ENCODE assay signal across 13 cellular contexts in the genomic region with DNA sequence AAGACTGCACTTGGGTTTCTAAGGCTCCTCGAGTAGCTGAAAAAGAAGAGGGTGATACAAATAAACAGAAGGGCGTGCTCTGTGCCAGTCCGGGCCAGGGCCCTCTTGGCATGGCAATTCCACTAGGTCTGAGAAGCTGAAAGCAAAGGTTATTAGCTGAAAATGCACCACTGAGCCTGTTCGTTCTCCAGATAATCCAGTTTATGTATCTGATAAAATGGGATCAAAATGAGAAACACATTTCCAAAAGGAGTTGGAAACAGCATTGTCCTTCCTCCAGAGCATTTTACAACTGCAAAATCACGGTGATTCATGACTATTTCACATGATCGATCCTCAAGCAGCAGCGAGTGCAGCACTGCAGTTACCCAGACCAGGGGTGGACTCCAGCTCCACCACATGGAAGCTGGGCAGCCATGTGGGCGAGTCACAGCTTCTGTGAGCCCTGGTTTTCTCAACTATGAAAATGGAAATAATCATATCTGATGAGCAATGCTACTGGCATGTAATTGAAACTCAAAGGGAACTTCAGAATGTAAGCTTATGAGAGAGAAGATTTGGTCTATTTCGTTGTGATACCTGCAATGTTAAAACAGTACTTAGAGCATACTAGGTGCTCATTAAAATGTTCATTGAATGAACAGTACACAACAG.
A peak's percentile ranks its signal among the peaks of the same experiment; 100 is the strongest.
DNase-seq lines count a peak whose midpoint lies in the region; ATAC-seq and TF ChIP-seq lines count a peak whose summit lies in the region.
"Had no signal": no experiment of that assay in that cellular context is flagged by ENCODE, and none has a peak within 500 bp of the region (broad histone marks: within the 10 kb centered on the region; RNA-seq: fewer than 3 reads in every experiment).

No MANE protein-coding gene starts in this region.

- H3K4me3 ChIP-seq in AG04449 (ENCODE audit: low read depth, low read length), result no peak overlapping the region

- POLR2A ChIA-PET in AG04449 (lab: Yijun Ruan, JAX), result interaction anchor here (1.0 to 2.1 kb wide), 3 partner anchors 11 to 47 kb away, joined by 3 to 20 read pairs (median 4); no protein-coding TSS in a partner anchor

- peaks cover 14% of the 10 kb centered on the region for H3K27me3 Mint-ChIP-seq in HFFc6 (ENCODE audit: insufficient read depth)
- H3K27me3 Mint-ChIP-seq in activated CD8-positive, alpha-beta memory T cell treated with anti-CD3 and anti-CD28 coated beads, Interleukin-2, amount 10 ng/mL, durations not matched to agents 7 days and 5 days, result no peaks in the 10 kb centered on the region

- H3K27ac Mint-ChIP-seq in HFFc6, result peak overlapping the region; percentile 75
- no peak overlapping the region for H3K27ac Mint-ChIP-seq in activated CD8-positive, alpha-beta memory T cell treated with anti-CD3 and anti-CD28 coated beads, Interleukin-2, amount 10 ng/mL, durations not matched to agents 7 days and 5 days
- H3K27ac Mint-ChIP-seq: memory B cell had no signal

- DNase-seq in AG04449 (ENCODE audit: low read depth, low spot score) (peak; percentile 44), HFFc6 (peak; percentile 65), astrocyte of the hippocampus (ENCODE audit: low read depth, low spot score) (peak; percentile 18), glomerular visceral epithelial cell (ENCODE audit: extremely low spot score) (peak; percentile 34), hippocampal formation (lab: John Stamatoyannopoulos, UW) (no peak)
- DNase-seq in activated CD8-positive, alpha-beta memory T cell treated with anti-CD3 and anti-CD28 coated beads, Interleukin-2, amount 10 ng/mL, durations not matched to agents 7 days and 5 days, result no peak
- no peak for DNase-seq in activated CD4-positive, alpha-beta T cell treated with anti-CD3 and anti-CD28 coated beads for 4 hours
- DNase-seq: ACHN; activated naive CD4-positive, alpha-beta T cell; cerebellar nuclear complex; nucleus accumbens had no signal

- peak overlapping the region; percentile 49 for H3K4me3 Mint-ChIP-seq in HFFc6
- H3K4me3 Mint-ChIP-seq in activated CD8-positive, alpha-beta memory T cell treated with anti-CD3 and anti-CD28 coated beads, Interleukin-2, amount 10 ng/mL, durations not matched to agents 7 days and 5 days, result no peak overlapping the region
- H3K4me3 Mint-ChIP-seq: memory B cell had no signal

- no peaks in the 10 kb centered on the region for H3K9me3 Mint-ChIP-seq in HFFc6
- H3K9me3 Mint-ChIP-seq in activated CD8-positive, alpha-beta memory T cell treated with anti-CD3 and anti-CD28 coated beads, Interleukin-2, amount 10 ng/mL, durations not matched to agents 7 days and 5 days (ENCODE audit: low read depth), result no peaks in the 10 kb centered on the region

- H3K36me3 Mint-ChIP-seq in HFFc6 (ENCODE audit: low read depth), result no peaks in the 10 kb centered on the region
- H3K36me3 Mint-ChIP-seq in activated CD8-positive, alpha-beta memory T cell treated with anti-CD3 and anti-CD28 coated beads, Interleukin-2, amount 10 ng/mL, durations not matched to agents 7 days and 5 days, result no peaks in the 10 kb centered on the region

- CTCF ChIA-PET in AG04449 (lab: Yijun Ruan, JAX), result interaction anchor here (0.6 to 1.7 kb wide), 7 partner anchors 20 to 299 kb away, joined by 3 to 5 read pairs (median 3); no protein-coding TSS in a partner anchor
- CTCF ChIA-PET in activated CD8-positive, alpha-beta memory T cell treated with anti-CD3 and anti-CD28 coated beads, Interleukin-2, amount 10 ng/mL, durations not matched to agents 7 days and 5 days (lab: Charles Lee), result no interaction called here

- peaks cover 36% of the 10 kb centered on the region for H3K4me1 Mint-ChIP-seq in HFFc6 (ENCODE audit: low read depth)
- H3K4me1 Mint-ChIP-seq in activated CD8-positive, alpha-beta memory T cell treated with anti-CD3 and anti-CD28 coated beads, Interleukin-2, amount 10 ng/mL, durations not matched to agents 7 days and 5 days, result peaks cover 3% of the 10 kb centered on the region

- ATAC-seq in activated CD8-positive, alpha-beta memory T cell treated with anti-CD3 and anti-CD28 coated beads, Interleukin-2, amount 10 ng/mL, durations not matched to agents 7 days and 5 days, result no peak
- no peak for ATAC-seq in GM18909 (IDR thresholded peaks at IDR 0.05; ENCODE audit: poor library complexity, unreplicated experiment)

- peak; percentile 13 for TF ChIP-seq CTCF in AG04449 (IDR thresholded peaks at IDR 0.05; ENCODE audit: insufficient read depth, low read length, missing control alignments)
- 0 out of 2 replicates have a peak, but pooled peaks have one; percentile 24 for TF ChIP-seq CTCF in HFFc6 (IDR thresholded peaks at IDR 0.05)

Comparison
In these comparisons a context has a peak if more than half of its experiments do, and no peak if none do; other contexts are left out.
1. DNase-seq: peak in AG04449 (single experiment), HFFc6 (single experiment), astrocyte of the hippocampus (single experiment) and glomerular visceral epithelial cell (single experiment); none in activated CD8-positive, alpha-beta memory T cell treated with anti-CD3 and anti-CD28 coated beads, Interleukin-2, amount 10 ng/mL, durations not matched to agents 7 days and 5 days (single experiment), hippocampal formation (0 of 2) and activated CD4-positive, alpha-beta T cell treated with anti-CD3 and anti-CD28 coated beads for 4 hours (0 of 2).